2 cellular contexts compared by ENCODE assay signal in the genomic region with DNA sequence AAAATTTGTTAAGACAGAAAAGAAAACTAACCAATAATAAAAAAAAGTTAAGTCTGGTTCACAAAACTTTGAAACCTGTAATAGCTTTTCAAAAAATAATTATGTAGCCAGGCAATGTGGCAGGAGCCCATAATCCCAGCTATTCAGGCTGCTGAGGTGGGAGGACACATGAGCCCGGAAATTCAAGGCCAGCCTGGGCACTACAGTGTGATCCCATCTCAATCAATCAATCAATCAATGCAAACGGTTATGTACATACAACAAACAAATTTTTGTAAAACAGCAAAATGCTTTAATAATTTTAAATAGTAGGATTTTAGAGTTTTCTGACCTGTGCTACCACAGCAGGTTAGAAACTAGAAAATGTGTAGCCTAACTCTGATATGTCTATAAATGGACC.
TF ChIP-seq lines count a peak whose summit lies in the region.

No MANE protein-coding gene starts in this region.

TF ChIP-seq in SK-N-SH, 30 proteins besides CTCF, POLR2A, EP300 and RAD21 (continued from another document):
- TF ChIP-seq IRF3 (IDR thresholded peaks at IDR 0.05; ENCODE audit: low read depth, low read length), result no peak
- TF ChIP-seq GATA2 (CRISPR knock-in tag; IDR thresholded peaks at IDR 0.05), result no peak
- TF ChIP-seq, protein P1, sequence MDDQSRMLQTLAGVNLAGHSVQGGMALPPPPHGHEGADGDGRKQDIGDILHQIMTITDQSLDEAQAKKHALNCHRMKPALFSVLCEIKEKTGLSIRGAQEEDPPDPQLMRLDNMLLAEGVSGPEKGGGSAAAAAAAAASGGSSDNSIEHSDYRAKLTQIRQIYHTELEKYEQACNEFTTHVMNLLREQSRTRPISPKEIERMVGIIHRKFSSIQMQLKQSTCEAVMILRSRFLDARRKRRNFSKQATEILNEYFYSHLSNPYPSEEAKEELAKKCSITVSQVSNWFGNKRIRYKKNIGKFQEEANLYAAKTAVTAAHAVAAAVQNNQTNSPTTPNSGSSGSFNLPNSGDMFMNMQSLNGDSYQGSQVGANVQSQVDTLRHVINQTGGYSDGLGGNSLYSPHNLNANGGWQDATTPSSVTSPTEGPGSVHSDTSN (IDR thresholded peaks at IDR 0.05), result no peak
- no peak for TF ChIP-seq RCOR1 (IDR thresholded peaks at IDR 0.05; ENCODE audit: low read length)
- TF ChIP-seq ZBTB33 (IDR thresholded peaks at IDR 0.05; ENCODE audit: borderline replicate concordance, low read depth), result no peak
- no peak for TF ChIP-seq RFX5 (IDR thresholded peaks at IDR 0.05; ENCODE audit: low read length)
- no peak for TF ChIP-seq MAX (IDR thresholded peaks at IDR 0.05; ENCODE audit: low read depth)
- no peak for TF ChIP-seq TEAD4 (IDR thresholded peaks at IDR 0.05; ENCODE audit: borderline replicate concordance, insufficient read depth)
- no peak for TF ChIP-seq JUND (IDR thresholded peaks at IDR 0.05)
- no peak for TF ChIP-seq NRF1 (IDR thresholded peaks at IDR 0.05; ENCODE audit: low read depth, low read length)
- no peak for TF ChIP-seq NFIC (IDR thresholded peaks at IDR 0.05; ENCODE audit: borderline replicate concordance)
- no peak for TF ChIP-seq USF2 (IDR thresholded peaks at IDR 0.05; ENCODE audit: borderline replicate concordance, low read depth, low read length)
- TF ChIP-seq SIN3A (IDR thresholded peaks at IDR 0.05; ENCODE audit: borderline replicate concordance, low read depth, low read length), result no peak
- TF ChIP-seq FOXM1 (IDR thresholded peaks at IDR 0.05; ENCODE audit: low read depth), result no peak
- no peak for TF ChIP-seq USF1 (IDR thresholded peaks at IDR 0.05; ENCODE audit: borderline replicate concordance, low read depth)

TF ChIP-seq in SK-N-SH treated with all-trans-retinoic acid at 6 μM for 48 hours, 23 proteins besides CTCF, POLR2A, EP300 and RAD21 (continued from another document):
- TF ChIP-seq TSHZ2 (CRISPR knock-in tag; IDR thresholded peaks at IDR 0.05) (no peak), ZFP3 (CRISPR knock-in tag; IDR thresholded peaks at IDR 0.05) (no peak), TOX (CRISPR knock-in tag; IDR thresholded peaks at IDR 0.05; ENCODE audit: borderline replicate concordance) (no peak), GLIS3 (CRISPR knock-in tag; IDR thresholded peaks at IDR 0.05) (no peak), PPARA (CRISPR knock-in tag; IDR thresholded peaks at IDR 0.05; ENCODE audit: borderline replicate concordance) (no peak), CSDC2 (CRISPR knock-in tag; IDR thresholded peaks at IDR 0.05) (no peak), ZFP30 (CRISPR knock-in tag; IDR thresholded peaks at IDR 0.05) (no peak), RARB (CRISPR knock-in tag; IDR thresholded peaks at IDR 0.05) (no peak), ZNF565 (CRISPR knock-in tag; conservative IDR thresholded peaks at IDR 0.05; ENCODE audit: low read depth) (no peak), ARNTL (CRISPR knock-in tag; IDR thresholded peaks at IDR 0.05; ENCODE audit: borderline replicate concordance, low read depth) (no peak), OSR1 (CRISPR knock-in tag; IDR thresholded peaks at IDR 0.05) (no peak), SNAI2 (CRISPR knock-in tag; IDR thresholded peaks at IDR 0.05) (no peak), ZNF70 (CRISPR knock-in tag; IDR thresholded peaks at IDR 0.05) (no peak)
